Comparison of ENCODE assay signal across 10 cellular contexts in the genomic region with DNA sequence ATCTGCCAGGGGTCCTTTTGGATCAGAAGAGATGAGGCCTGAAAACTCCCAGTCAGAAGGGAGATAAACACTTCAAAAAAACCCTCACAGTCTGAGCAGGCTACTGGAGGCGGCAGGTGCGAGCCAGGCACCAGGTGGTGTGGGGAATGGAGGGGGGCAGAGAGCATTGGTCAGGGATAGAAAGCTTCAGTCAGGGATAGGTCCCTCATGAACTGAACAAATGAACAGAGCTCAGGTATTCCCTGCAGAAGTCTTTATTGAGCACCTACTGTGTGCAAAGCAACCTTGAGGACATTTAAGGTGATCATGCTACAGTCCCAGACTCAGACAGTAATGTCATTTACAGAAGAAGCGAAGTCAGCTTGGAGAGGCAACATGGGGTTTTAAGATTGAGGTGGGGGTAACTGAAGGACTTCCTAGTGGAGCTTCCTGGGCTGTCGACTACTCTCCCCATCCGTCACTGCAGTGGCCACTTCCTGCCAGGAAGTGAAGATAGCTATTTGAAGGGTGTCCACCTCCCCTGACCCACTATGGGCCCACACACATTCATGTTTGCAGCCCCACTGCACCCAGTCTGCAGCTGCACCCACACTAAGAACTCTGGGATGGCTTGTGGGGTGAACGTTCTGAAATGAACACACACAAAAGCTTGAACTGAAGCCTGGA. TPM values are rescaled to one million over a fixed set of nuclear protein-coding genes. Genes with fewer than 3 reads are reported as not detected.
DNase-seq lines count a peak whose midpoint lies in the region; ATAC-seq and TF ChIP-seq lines count a peak whose summit lies in the region.
"Had no signal": no experiment of that assay in that cellular context is flagged by ENCODE, and none has a peak within 500 bp of the region (broad histone marks: within the 10 kb centered on the region; RNA-seq: fewer than 3 reads in every experiment).

No MANE protein-coding gene starts in this region.

- peak overlapping the region; percentile 14 for H3K4me3 Mint-ChIP-seq in activated naive CD8-positive, alpha-beta T cell treated with anti-CD3 and anti-CD28 coated beads, Interleukin-2, amount 10 ng/mL, durations not matched to agents 7 days and 5 days
- H3K4me3 Mint-ChIP-seq in activated naive CD8-positive, alpha-beta T cell treated with anti-CD3 and anti-CD28 coated beads for 36 hours = no peak overlapping the region

- POLR2A ChIA-PET in activated naive CD8-positive, alpha-beta T cell treated with anti-CD3 and anti-CD28 coated beads, Interleukin-2, amount 10 ng/mL, durations not matched to agents 7 days and 5 days (lab: Charles Lee) = interaction anchor here (0.6 to 0.9 kb wide), 2 partner anchors 64 to 105 kb away, joined by 3 to 6 read pairs; a partner anchor contains a TSS

- no peak for TF ChIP-seq POLR2A in upper lobe of left lung (IDR thresholded peaks at IDR 0.05)

- ATAC-seq in activated naive CD8-positive, alpha-beta T cell treated with anti-CD3 and anti-CD28 coated beads, Interleukin-2, amount 10 ng/mL, durations not matched to agents 7 days and 5 days (ENCODE audit: low read depth) = no peak
- ATAC-seq in upper lobe of left lung (ENCODE audit: low FRiP score in 2 of 2) = no peak

- H3K27me3 ChIP-seq in upper lobe of left lung (no peaks in the 10 kb centered on the region), tibial artery (no peaks in the 10 kb centered on the region)

- H3K9me3 Mint-ChIP-seq in activated naive CD8-positive, alpha-beta T cell treated with anti-CD3 and anti-CD28 coated beads, Interleukin-2, amount 10 ng/mL, durations not matched to agents 7 days and 5 days = no peaks in the 10 kb centered on the region
- no peaks in the 10 kb centered on the region for H3K9me3 Mint-ChIP-seq in activated naive CD8-positive, alpha-beta T cell treated with anti-CD3 and anti-CD28 coated beads for 36 hours

- no peak overlapping the region for H3K27ac Mint-ChIP-seq in activated naive CD8-positive, alpha-beta T cell treated with anti-CD3 and anti-CD28 coated beads, Interleukin-2, amount 10 ng/mL, durations not matched to agents 7 days and 5 days
- no peak overlapping the region for H3K27ac Mint-ChIP-seq in activated naive CD8-positive, alpha-beta T cell treated with anti-CD3 and anti-CD28 coated beads for 36 hours

- H3K27ac ChIP-seq in upper lobe of left lung (peak overlapping the region; percentile 89 to 95 (median 93)), tibial artery (no peak overlapping the region)
- H3K27ac ChIP-seq: coronary artery had no signal

- 43 to 55% methylated on average over 5 to 6 of the region's 6 CpGs for WGBS in upper lobe of left lung, 2 donors

- H3K4me1 ChIP-seq in upper lobe of left lung (peaks cover 50 to 72% (median 57%) of the 10 kb centered on the region in 4 donors), tibial artery (peaks cover 0 to 57% (median 31%) of the 10 kb centered on the region in 4 donors)

- no peaks in the 10 kb centered on the region for H3K36me3 Mint-ChIP-seq in activated naive CD8-positive, alpha-beta T cell treated with anti-CD3 and anti-CD28 coated beads, Interleukin-2, amount 10 ng/mL, durations not matched to agents 7 days and 5 days
- no peaks in the 10 kb centered on the region for H3K36me3 Mint-ChIP-seq in activated naive CD8-positive, alpha-beta T cell treated with anti-CD3 and anti-CD28 coated beads for 36 hours

- intact Hi-C loops in tibial artery (cut with DNase I; ENCODE audit: low total_unique reads) = no loop called here

- no peak for TF ChIP-seq EP300 in upper lobe of left lung (IDR thresholded peaks at IDR 0.05)

- no peak for DNase-seq in activated naive CD8-positive, alpha-beta T cell treated with anti-CD3 and anti-CD28 coated beads, Interleukin-2, amount 10 ng/mL, durations not matched to agents 7 days and 5 days
- DNase-seq in activated naive CD8-positive, alpha-beta T cell treated with anti-CD3 and anti-CD28 coated beads for 36 hours = no peak
- DNase-seq in NCI-H774 (lab: John Stamatoyannopoulos, UW) (peak; percentile 40), kidney tubule cell (ENCODE audit: low spot score) (peak; percentile 31), upper lobe of left lung (no peak), tibial artery (no peak), NCI-H1436 treated with DMSO at 0.1 percent for 48 hours (lab: John Stamatoyannopoulos, UW) (no peak)
- no peak for DNase-seq in effector CD4-positive, alpha-beta T cell
- DNase-seq: naive B cell had no signal

- peak overlapping the region in 2 of 4 donors; percentile 44 to 80 for H3K4me3 ChIP-seq in upper lobe of left lung
- no peak overlapping the region for H3K4me3 ChIP-seq in tibial artery
- H3K4me3 ChIP-seq: coronary artery had no signal

- peaks cover 28% of the 10 kb centered on the region for H3K4me1 Mint-ChIP-seq in activated naive CD8-positive, alpha-beta T cell treated with anti-CD3 and anti-CD28 coated beads, Interleukin-2, amount 10 ng/mL, durations not matched to agents 7 days and 5 days
- H3K4me1 Mint-ChIP-seq in activated naive CD8-positive, alpha-beta T cell treated with anti-CD3 and anti-CD28 coated beads for 36 hours = peaks cover 25% of the 10 kb centered on the region

- peaks cover 37% of the 10 kb centered on the region for H3K27me3 Mint-ChIP-seq in activated naive CD8-positive, alpha-beta T cell treated with anti-CD3 and anti-CD28 coated beads, Interleukin-2, amount 10 ng/mL, durations not matched to agents 7 days and 5 days
- peaks cover 16% of the 10 kb centered on the region for H3K27me3 Mint-ChIP-seq in activated naive CD8-positive, alpha-beta T cell treated with anti-CD3 and anti-CD28 coated beads for 36 hours

- H3K9me3 ChIP-seq in upper lobe of left lung = no peaks in the 10 kb centered on the region
- no peaks in the 10 kb centered on the region for H3K9me3 ChIP-seq in tibial artery

- TF ChIP-seq CTCF in upper lobe of left lung (IDR thresholded peaks at IDR 0.05) (no peak), tibial artery (IDR thresholded peaks at IDR 0.05) (no peak)

- H3K36me3 ChIP-seq in upper lobe of left lung (peaks cover 0 to 30% (median 7%) of the 10 kb centered on the region in 4 donors), tibial artery (peaks cover 8 to 28% (median 15%) of the 10 kb centered on the region in 3 donors)

RNA-seq across cellular contexts. Expression of a gene that starts 3.2 kb away (rescaled TPM):
- total RNA-seq in activated naive CD8-positive, alpha-beta T cell treated with anti-CD3 and anti-CD28 coated beads, Interleukin-2, amount 10 ng/mL, durations not matched to agents 7 days and 5 days = 1 to 10 TPM; 1.1 to 1.9 TPM
- 1 to 10 TPM; 1.2 to 1.3 TPM for total RNA-seq in activated naive CD8-positive, alpha-beta T cell treated with anti-CD3 and anti-CD28 coated beads for 36 hours
- 100 to 1,000 TPM in 4 of 6 donors, 10 to 100 TPM in 2; 82.6 to 340 (median 110) TPM for total RNA-seq in upper lobe of left lung

Comparison
In these comparisons a context has a peak if more than half of its experiments do, and no peak if none do; other contexts are left out.
1. DNase-seq: peak in NCI-H774 (single experiment) and kidney tubule cell (single experiment); none in activated naive CD8-positive, alpha-beta T cell treated with anti-CD3 and anti-CD28 coated beads, Interleukin-2, amount 10 ng/mL, durations not matched to agents 7 days and 5 days (single experiment), activated naive CD8-positive, alpha-beta T cell treated with anti-CD3 and anti-CD28 coated beads for 36 hours (single experiment), upper lobe of left lung (0 of 2), effector CD4-positive, alpha-beta T cell (single experiment), tibial artery (0 of 2) and NCI-H1436 treated with DMSO at 0.1 percent for 48 hours (single experiment).
2. H3K27ac ChIP-seq: peak in upper lobe of left lung (4 of 4); none in tibial artery (0 of 2).
3. RNA of a gene that starts 3.2 kb away (total RNA-seq): 82.6 to 340 TPM in upper lobe of left lung; 1.1 to 1.9 TPM in activated naive CD8-positive, alpha-beta T cell treated with anti-CD3 and anti-CD28 coated beads, Interleukin-2, amount 10 ng/mL, durations not matched to agents 7 days and 5 days and 1.2 to 1.3 TPM in activated naive CD8-positive, alpha-beta T cell treated with anti-CD3 and anti-CD28 coated beads for 36 hours; every median in the first group is over 10 times any median in the second.